Comparison of ENCODE assay signal across 8 cellular contexts in genomic region chr1:109213345-109213823, GRCh38. TPM values are rescaled to one million over a fixed set of nuclear protein-coding genes. Genes with fewer than 3 reads are reported as not detected.
DNase-seq lines count a peak whose midpoint lies in the region; ATAC-seq and TF ChIP-seq lines count a peak whose summit lies in the region.

No MANE protein-coding gene starts in this region.

- intact Hi-C loops in activated CD8-positive, alpha-beta T cell treated with anti-CD3 and anti-CD28 coated beads for 36 hours (cut with micrococcal nuclease) = loop anchor here (5.0 kb wide), 1 partner anchor 184 kb away; the partner anchor contains the start of gene SORT1

- ATAC-seq in activated CD8-positive, alpha-beta T cell treated with anti-CD3 and anti-CD28 coated beads for 36 hours = no peak
- no peak for ATAC-seq in GM18520 (IDR thresholded peaks at IDR 0.05; ENCODE audit: unreplicated experiment)

- peaks cover 27% of the 10 kb centered on the region for H3K4me1 Mint-ChIP-seq in T-helper 2 cell treated with Interferon-gamma antibody and Interleukin-4, amounts not matched to agents 5 μg/mL and 100 μg/mL, for 36 hours (ENCODE audit: low read depth)
- H3K4me1 Mint-ChIP-seq in activated CD8-positive, alpha-beta T cell treated with anti-CD3 and anti-CD28 coated beads for 36 hours (ENCODE audit: low read depth) = peaks cover 26% of the 10 kb centered on the region

- H3K27ac ChIP-seq in substantia nigra (ENCODE audit: low read depth, low read length, poor library complexity, severe bottlenecking) = peak overlapping the region; percentile 92

- H3K4me3 Mint-ChIP-seq in T-helper 2 cell treated with Interferon-gamma antibody and Interleukin-4, amounts not matched to agents 5 μg/mL and 100 μg/mL, for 36 hours = peak overlapping the region; percentile 99
- peak overlapping the region; percentile 100 for H3K4me3 Mint-ChIP-seq in activated CD8-positive, alpha-beta T cell treated with anti-CD3 and anti-CD28 coated beads for 36 hours

- H3K9me3 Mint-ChIP-seq in T-helper 2 cell treated with Interferon-gamma antibody and Interleukin-4, amounts not matched to agents 5 μg/mL and 100 μg/mL, for 36 hours = no peaks in the 10 kb centered on the region
- H3K9me3 Mint-ChIP-seq in activated CD8-positive, alpha-beta T cell treated with anti-CD3 and anti-CD28 coated beads for 36 hours = no peaks in the 10 kb centered on the region

- no peak for DNase-seq in T-helper 2 cell treated with Interferon-gamma antibody and Interleukin-4, amounts not matched to agents 5 μg/mL and 100 μg/mL, for 36 hours (ENCODE audit: low spot score)
- DNase-seq in T-helper 2 cell (no peak), substantia nigra (lab: John Stamatoyannopoulos, UW) (no peak), AML-193 (lab: John Stamatoyannopoulos, UW) (no peak)
- DNase-seq in activated CD8-positive, alpha-beta T cell treated with anti-CD3 and anti-CD28 coated beads for 36 hours = no peak
- DNase-seq in stimulated activated CD4-positive, alpha-beta T cell treated with anti-CD3 and anti-CD28 coated beads, Interleukin-12 subunit alpha, Interleukin-12 subunit beta, amount 100 ng/mL, for 4 hours = no peak

- peaks cover 30% of the 10 kb centered on the region for H3K36me3 Mint-ChIP-seq in T-helper 2 cell treated with Interferon-gamma antibody and Interleukin-4, amounts not matched to agents 5 μg/mL and 100 μg/mL, for 36 hours (ENCODE audit: low read depth)
- H3K36me3 Mint-ChIP-seq in activated CD8-positive, alpha-beta T cell treated with anti-CD3 and anti-CD28 coated beads for 36 hours (ENCODE audit: low read depth) = peaks cover 31% of the 10 kb centered on the region

- CTCF ChIA-PET in activated CD8-positive, alpha-beta T cell treated with anti-CD3 and anti-CD28 coated beads for 36 hours (lab: Charles Lee) = interaction anchor here (1.0 to 4.3 kb wide), 11 partner anchors 10 to 319 kb away, joined by 3 to 39 read pairs (median 7); a partner anchor contains a TSS

- POLR2A ChIA-PET in activated CD8-positive, alpha-beta T cell treated with anti-CD3 and anti-CD28 coated beads for 36 hours (lab: Charles Lee) = interaction anchor here (1.0 to 3.1 kb wide), 12 partner anchors 11 to 271 kb away, joined by 3 to 28 read pairs (median 7); partner anchors contain the start of genes ATXN7L2, PSMA5 and SORT1

- TF ChIP-seq CTCF in activated CD8-positive, alpha-beta T cell treated with anti-CD3 and anti-CD28 coated beads for 36 hours (IDR thresholded peaks at IDR 0.05) = no peak

- peaks cover 3% of the 10 kb centered on the region for H3K27me3 Mint-ChIP-seq in T-helper 2 cell treated with Interferon-gamma antibody and Interleukin-4, amounts not matched to agents 5 μg/mL and 100 μg/mL, for 36 hours (ENCODE audit: low read depth)
- H3K27me3 Mint-ChIP-seq in activated CD8-positive, alpha-beta T cell treated with anti-CD3 and anti-CD28 coated beads for 36 hours = no peaks in the 10 kb centered on the region

- H3K27ac Mint-ChIP-seq in T-helper 2 cell treated with Interferon-gamma antibody and Interleukin-4, amounts not matched to agents 5 μg/mL and 100 μg/mL, for 36 hours = peak overlapping the region; percentile 92
- peak overlapping the region; percentile 55 for H3K27ac Mint-ChIP-seq in activated CD8-positive, alpha-beta T cell treated with anti-CD3 and anti-CD28 coated beads for 36 hours

- no peaks in the 10 kb centered on the region for H3K9me3 ChIP-seq in iPS-18c (ENCODE audit: control insufficient read depth, insufficient read depth, low read length)

- H3K4me3 ChIP-seq in iPS-18c (ENCODE audit: insufficient read depth, low read depth, low read length) = peak overlapping the region; percentile 99; the same call in 1 of the 2 replicates

RNA-seq across cellular contexts. Expression of gene SARS1, which starts 0.3 kb away (rescaled TPM):
- total RNA-seq in activated CD8-positive, alpha-beta T cell treated with anti-CD3 and anti-CD28 coated beads for 36 hours = 100 to 1,000 TPM; 226 to 228 TPM

RNA-seq across cellular contexts. Expression of gene CELSR2, which starts 36.0 kb away (rescaled TPM):
- 1 to 10 TPM; 2.7 to 3.1 TPM for total RNA-seq in activated CD8-positive, alpha-beta T cell treated with anti-CD3 and anti-CD28 coated beads for 36 hours
